ENCODE assay signal across 10 cellular contexts in genomic region chr22:37660709-37661045, GRCh38. TPM values are rescaled to one million over a fixed set of nuclear protein-coding genes. Genes with fewer than 3 reads are reported as not detected.
DNase-seq lines count a peak whose midpoint lies in the region; ATAC-seq and TF ChIP-seq lines count a peak whose summit lies in the region.
"Had no signal": no experiment of that assay in that cellular context is flagged by ENCODE, and none has a peak within 500 bp of the region (broad histone marks: within the 10 kb centered on the region; RNA-seq: fewer than 3 reads in every experiment).

No MANE protein-coding gene starts in this region.

- H3K36me3 ChIP-seq in liver (ENCODE audit: control insufficient read depth in 4 of 4, insufficient read depth in 3 of 4, low read depth in 1 of 4, low read length in 3 of 4) = peaks cover 0 to 3% (median under 1%) of the 10 kb centered on the region in 4 donors

- POLR2A ChIA-PET in activated CD8-positive, alpha-beta T cell treated with anti-CD3 and anti-CD28 coated beads for 36 hours (lab: Charles Lee) = interaction anchor here (1.5 to 2.5 kb wide), 4 partner anchors 10 to 26 kb away, joined by 5 to 12 read pairs (median 7); no protein-coding TSS in a partner anchor

- DNase-seq in activated naive CD4-positive, alpha-beta T cell treated with anti-CD3 and anti-CD28 coated beads, Interleukin-2, amount 50 U/mL, for 72 hours (ENCODE audit: low spot score in 2 of 2) = no peak
- no peak for DNase-seq in activated CD8-positive, alpha-beta T cell treated with anti-CD3 and anti-CD28 coated beads for 36 hours
- DNase-seq in NCI-H1092 treated with DMSO at 0.1 percent for 48 hours (lab: John Stamatoyannopoulos, UW) (no peak), Kasumi-1 (lab: John Stamatoyannopoulos, UW) (no peak)
- DNase-seq in stimulated activated CD4-positive, alpha-beta T cell treated with anti-CD3 and anti-CD28 coated beads, Interleukin-2, amount 100 ng/mL, for 24 hours = no peak
- DNase-seq: kidney had no signal

- CTCF ChIA-PET in activated CD8-positive, alpha-beta T cell treated with anti-CD3 and anti-CD28 coated beads for 36 hours (lab: Charles Lee) = interaction anchor here (0.8 to 68.1 kb wide), 5 partner anchors 10 to 35 kb away, joined by 3 to 1770 read pairs (median 17); partner anchors contain the start of genes GGA1, LGALS1, SH3BP1 and TRIOBP

- WGBS in liver = 72% methylated on average over 2 of the region's 2 CpGs

- H3K9me3 Mint-ChIP-seq in activated naive CD4-positive, alpha-beta T cell treated with anti-CD3 and anti-CD28 coated beads, Interleukin-2, amount 50 U/mL, for 24 hours = no peaks in the 10 kb centered on the region
- no peaks in the 10 kb centered on the region for H3K9me3 Mint-ChIP-seq in activated naive CD4-positive, alpha-beta T cell treated with anti-CD3 and anti-CD28 coated beads, Interleukin-2, amount 50 U/mL, for 72 hours
- no peaks in the 10 kb centered on the region for H3K9me3 Mint-ChIP-seq in activated CD8-positive, alpha-beta T cell treated with anti-CD3 and anti-CD28 coated beads for 36 hours

- H3K27ac Mint-ChIP-seq in activated naive CD4-positive, alpha-beta T cell treated with anti-CD3 and anti-CD28 coated beads, Interleukin-2, amount 50 U/mL, for 24 hours = peak overlapping the region; percentile 81
- no peak overlapping the region for H3K27ac Mint-ChIP-seq in activated naive CD4-positive, alpha-beta T cell treated with anti-CD3 and anti-CD28 coated beads, Interleukin-2, amount 50 U/mL, for 72 hours
- H3K27ac Mint-ChIP-seq in activated CD8-positive, alpha-beta T cell treated with anti-CD3 and anti-CD28 coated beads for 36 hours = no peak overlapping the region

- no peak for ATAC-seq in activated naive CD4-positive, alpha-beta T cell treated with anti-CD3 and anti-CD28 coated beads, Interleukin-2, amount 50 U/mL, for 72 hours
- ATAC-seq in activated CD8-positive, alpha-beta T cell treated with anti-CD3 and anti-CD28 coated beads for 36 hours = no peak

- H3K4me3 Mint-ChIP-seq in activated naive CD4-positive, alpha-beta T cell treated with anti-CD3 and anti-CD28 coated beads, Interleukin-2, amount 50 U/mL, for 24 hours = peak overlapping the region; percentile 85
- H3K4me3 Mint-ChIP-seq in activated CD8-positive, alpha-beta T cell treated with anti-CD3 and anti-CD28 coated beads for 36 hours = peak overlapping the region; percentile 89

- H3K36me3 Mint-ChIP-seq in activated naive CD4-positive, alpha-beta T cell treated with anti-CD3 and anti-CD28 coated beads, Interleukin-2, amount 50 U/mL, for 24 hours = no peaks in the 10 kb centered on the region
- peaks cover 7 to 15% of the 10 kb centered on the region in 2 donors for H3K36me3 Mint-ChIP-seq in activated naive CD4-positive, alpha-beta T cell treated with anti-CD3 and anti-CD28 coated beads, Interleukin-2, amount 50 U/mL, for 72 hours
- H3K36me3 Mint-ChIP-seq in activated CD8-positive, alpha-beta T cell treated with anti-CD3 and anti-CD28 coated beads for 36 hours (ENCODE audit: low read depth) = peaks cover 16% of the 10 kb centered on the region

- intact Hi-C loops in activated CD8-positive, alpha-beta T cell treated with anti-CD3 and anti-CD28 coated beads for 36 hours (cut with micrococcal nuclease) = no loop called here

- H3K4me1 ChIP-seq in liver (ENCODE audit: control insufficient read depth in 4 of 4, insufficient read depth in 4 of 4, low read length in 3 of 4) = peaks cover 8 to 53% (median 43%) of the 10 kb centered on the region in 4 donors

- no peaks in the 10 kb centered on the region for H3K9me3 ChIP-seq in liver (ENCODE audit: control insufficient read depth in 4 of 4, low read length in 3 of 4)

- no peak overlapping the region for H3K9ac ChIP-seq in liver (ENCODE audit: low read depth in 1 of 2, low read length in 2 of 2)

- H3K27ac ChIP-seq in liver (ENCODE audit: low read depth in 1 of 2, low read length in 2 of 2) (peak overlapping the region; percentile 27 to 88), temporal lobe (ENCODE audit: low read depth, low read length) (peak overlapping the region; percentile 54)
- H3K27ac ChIP-seq: C4-2B had no signal

- peaks cover 35% of the 10 kb centered on the region for H3K4me1 Mint-ChIP-seq in activated naive CD4-positive, alpha-beta T cell treated with anti-CD3 and anti-CD28 coated beads, Interleukin-2, amount 50 U/mL, for 24 hours
- H3K4me1 Mint-ChIP-seq in activated CD8-positive, alpha-beta T cell treated with anti-CD3 and anti-CD28 coated beads for 36 hours (ENCODE audit: low read depth) = peaks cover 39% of the 10 kb centered on the region

- no peaks in the 10 kb centered on the region for H3K27me3 ChIP-seq in liver (ENCODE audit: control insufficient read depth in 4 of 4, insufficient read depth in 4 of 4, low read length in 3 of 4)

- H3K27me3 Mint-ChIP-seq in activated naive CD4-positive, alpha-beta T cell treated with anti-CD3 and anti-CD28 coated beads, Interleukin-2, amount 50 U/mL, for 24 hours = no peaks in the 10 kb centered on the region
- H3K27me3 Mint-ChIP-seq in activated CD8-positive, alpha-beta T cell treated with anti-CD3 and anti-CD28 coated beads for 36 hours = no peaks in the 10 kb centered on the region

- TF ChIP-seq CTCF in activated CD8-positive, alpha-beta T cell treated with anti-CD3 and anti-CD28 coated beads for 36 hours (IDR thresholded peaks at IDR 0.05) = no peak
- TF ChIP-seq CTCF in liver (IDR thresholded peaks at IDR 0.05; ENCODE audit: low read depth, low read length, missing input control) = no peak

- peak overlapping the region; percentile 45 to 88 (median 84) for H3K4me3 ChIP-seq in liver (ENCODE audit: low read depth in 1 of 3, low read length in 3 of 3)

- no peak for TF ChIP-seq RAD21 in liver (IDR thresholded peaks at IDR 0.05)

TF ChIP-seq in liver, 16 proteins besides CTCF, POLR2A, EP300 and RAD21 (continues in another document):
- TF ChIP-seq HNF4A (conservative IDR thresholded peaks at IDR 0.05) (no peak), FOXA1 (IDR thresholded peaks at IDR 0.05) (no peak), RXRA (IDR thresholded peaks at IDR 0.05) (no peak), JUND (IDR thresholded peaks at IDR 0.05) (no peak), ATF3 (IDR thresholded peaks at IDR 0.05) (no peak), EGR1 (IDR thresholded peaks at IDR 0.05; ENCODE audit: low read depth in 2 of 2) (no peak), ZBTB33 (IDR thresholded peaks at IDR 0.05) (no peak), NR2F2 (IDR thresholded peaks at IDR 0.05) (no peak), SP1 (IDR thresholded peaks at IDR 0.05) (no peak), HNF4G (IDR thresholded peaks at IDR 0.05) (no peak), GABPA (IDR thresholded peaks at IDR 0.05 in 1 of 2, conservative IDR thresholded peaks at IDR 0.05 in 1 of 2) (no peak)

RNA-seq across cellular contexts. Expression of gene PDXP, which starts 2.2 kb away (rescaled TPM):
- total RNA-seq in activated naive CD4-positive, alpha-beta T cell treated with anti-CD3 and anti-CD28 coated beads, Interleukin-2, amount 50 U/mL, for 72 hours = 10 to 100 TPM; 34.5 to 38.2 TPM
- total RNA-seq in activated CD8-positive, alpha-beta T cell treated with anti-CD3 and anti-CD28 coated beads for 36 hours = 10 to 100 TPM; 51.3 to 51.5 TPM
- 10 to 100 TPM; 23.4 to 32.4 TPM for total RNA-seq in liver
- 10 to 100 TPM; 24.7 to 42.2 TPM for polyA plus RNA-seq in liver
- 36.1 TPM for total RNA-seq in temporal lobe

RNA-seq across cellular contexts. Expression of gene LGALS1, which starts 14.8 kb away (rescaled TPM):
- 100 to 1,000 TPM; 362 to 981 TPM for total RNA-seq in activated naive CD4-positive, alpha-beta T cell treated with anti-CD3 and anti-CD28 coated beads, Interleukin-2, amount 50 U/mL, for 72 hours
- total RNA-seq in activated CD8-positive, alpha-beta T cell treated with anti-CD3 and anti-CD28 coated beads for 36 hours = 100 to 1,000 TPM; 247 to 261 TPM
- total RNA-seq in liver (10 to 100 TPM; 35.6 to 74.9 TPM), temporal lobe (70.3 TPM)
- 100 to 1,000 TPM; 108 to 138 TPM for polyA plus RNA-seq in liver

RNA-seq across cellular contexts. Expression of gene SH3BP1, which starts 21.2 kb away (rescaled TPM):
- total RNA-seq in activated naive CD4-positive, alpha-beta T cell treated with anti-CD3 and anti-CD28 coated beads, Interleukin-2, amount 50 U/mL, for 72 hours = 10 to 100 TPM; 82.9 to 98.5 TPM
- total RNA-seq in activated CD8-positive, alpha-beta T cell treated with anti-CD3 and anti-CD28 coated beads for 36 hours = 100 to 1,000 TPM; 122 to 128 TPM
- total RNA-seq in liver = 1 to 10 TPM; 3.8 to 8.2 TPM
- polyA plus RNA-seq in liver = 1 to 10 TPM in 1 of 2 donors, under 1 TPM in 1; 0.24 to 1.7 TPM
- total RNA-seq in temporal lobe = 0.49 TPM

RNA-seq across cellular contexts. Expression of gene NOL12, which starts 25.5 kb away (rescaled TPM):
- total RNA-seq in activated naive CD4-positive, alpha-beta T cell treated with anti-CD3 and anti-CD28 coated beads, Interleukin-2, amount 50 U/mL, for 72 hours = 10 to 100 TPM; 24.0 to 42.1 TPM
- 10 to 100 TPM; 36.8 to 38.8 TPM for total RNA-seq in activated CD8-positive, alpha-beta T cell treated with anti-CD3 and anti-CD28 coated beads for 36 hours
- total RNA-seq in liver (10 to 100 TPM; 11.3 to 16.5 TPM), temporal lobe (14.8 TPM)
- 10 to 100 TPM in 1 of 2 donors, 1 to 10 TPM in 1; 6.9 to 11.6 TPM for polyA plus RNA-seq in liver

RNA-seq across cellular contexts. Expression of gene TRIOBP, which starts 36.2 kb away (rescaled TPM):
- 10 to 100 TPM; 17.4 to 26.0 TPM for total RNA-seq in activated naive CD4-positive, alpha-beta T cell treated with anti-CD3 and anti-CD28 coated beads, Interleukin-2, amount 50 U/mL, for 72 hours
- 10 to 100 TPM; 17.8 to 20.7 TPM for total RNA-seq in activated CD8-positive, alpha-beta T cell treated with anti-CD3 and anti-CD28 coated beads for 36 hours
- 10 to 100 TPM; 24.8 to 41.1 TPM for total RNA-seq in liver
- polyA plus RNA-seq in liver = 10 to 100 TPM in 1 of 2 donors, 1 to 10 TPM in 1; 4.8 to 18.3 TPM
- 22.6 TPM for total RNA-seq in temporal lobe

Comparison
In these comparisons a context has a peak if more than half of its experiments do, and no peak if none do; other contexts are left out.
1. RNA of gene SH3BP1, which starts 21.2 kb away (total RNA-seq): 122 to 128 TPM in activated CD8-positive, alpha-beta T cell treated with anti-CD3 and anti-CD28 coated beads for 36 hours and 82.9 to 98.5 TPM in activated naive CD4-positive, alpha-beta T cell treated with anti-CD3 and anti-CD28 coated beads, Interleukin-2, amount 50 U/mL, for 72 hours; 3.8 to 8.2 TPM in liver and 0.49 TPM in temporal lobe (single experiment); every median in the first group is over 4 times any median in the second.